Comparison of ENCODE assay signal across 24 cellular contexts in the genomic region with DNA sequence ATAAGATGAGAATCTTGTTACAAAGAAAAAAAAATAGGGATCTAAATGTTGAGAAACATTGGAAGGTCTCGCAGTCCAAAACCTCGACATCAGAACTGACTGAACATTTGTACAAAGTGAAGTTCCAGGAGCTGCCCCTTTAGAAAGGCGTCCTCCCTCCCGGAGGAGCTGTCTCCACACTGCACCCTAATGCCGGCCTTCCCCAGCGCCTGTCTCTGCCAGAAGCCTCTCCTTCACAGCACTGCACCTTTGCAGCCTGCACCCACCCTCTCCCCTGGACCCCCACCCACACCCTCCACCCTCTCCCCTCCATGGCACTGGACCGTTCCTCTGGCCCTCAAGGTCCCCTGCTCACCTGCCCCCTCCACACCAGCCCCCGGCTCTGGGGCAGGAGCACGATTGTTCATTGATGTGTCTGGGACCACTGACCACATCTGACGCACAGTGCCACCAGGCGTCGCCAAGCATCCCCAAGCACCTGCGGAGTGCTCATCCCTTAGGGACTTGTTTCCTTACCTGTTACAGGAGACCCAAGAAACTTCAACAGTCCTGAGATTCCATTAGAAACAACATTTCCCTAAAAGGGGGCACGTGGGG.
A peak's percentile ranks its signal among the peaks of the same experiment; 100 is the strongest.
DNase-seq lines count a peak whose midpoint lies in the region; ATAC-seq and TF ChIP-seq lines count a peak whose summit lies in the region.
"Had no signal": no experiment of that assay in that cellular context is flagged by ENCODE, and none has a peak within 500 bp of the region (broad histone marks: within the 10 kb centered on the region; RNA-seq: fewer than 3 reads in every experiment).

No MANE protein-coding gene starts in this region.

- H3K4me3 ChIP-seq in Panc1 (ENCODE audit: low read depth in 2 of 2, low read length in 2 of 2) (no peak overlapping the region), psoas muscle (no peak overlapping the region), gastrocnemius medialis (no peak overlapping the region)
- H3K4me3 ChIP-seq: colonic mucosa, heart right ventricle, pancreas, SJSA1, thyroid gland had no signal

- ATAC-seq in Panc1 = peak; percentile 78
- peak; percentile 31 for ATAC-seq in foreskin keratinocyte
- no peak for ATAC-seq in psoas muscle
- no peak for ATAC-seq in gastrocnemius medialis
- ATAC-seq: activated CD4-positive, CD25-positive, alpha-beta regulatory T cell treated with anti-CD3 and anti-CD28 coated beads, Interleukin-2, amount 50 U/mL, for 24 hours; heart right ventricle; naive thymus-derived CD4-positive, alpha-beta T cell; pancreas; sciatic nerve had no signal

- peak; percentile 8 for DNase-seq in stimulated activated CD4-positive, alpha-beta T cell treated with anti-CD3 and anti-CD28 coated beads, Interleukin-15, amount 100 ng/mL, for 24 hours
- DNase-seq in stimulated activated CD4-positive, alpha-beta T cell treated with anti-CD3 and anti-CD28 coated beads, Interleukin-2, amount 100 ng/mL, for 48 hours = no peak
- no peak for DNase-seq in Panc1 (ENCODE audit: low read depth, low spot score)
- no peak for DNase-seq in foreskin keratinocyte
- no peak for DNase-seq in NK-92 treated with Interleukin-12 subunit alpha and Interleukin-12 subunit beta, amount 100 ng/mL, for 24 hours (lab: John Stamatoyannopoulos, UW)
- no peak for DNase-seq in NCI-H2227 (lab: John Stamatoyannopoulos, UW; ENCODE audit: unreplicated experiment)
- DNase-seq in psoas muscle = no peak
- no peak for DNase-seq in gastrocnemius medialis
- DNase-seq: brain microvascular endothelial cell; CD4-positive, alpha-beta T cell; colonic mucosa; EL; GOT3; heart right ventricle; NCI-H1436 treated with DMSO at 0.1 percent for 48 hours; NCI-H2227 treated with DMSO at 0.1 percent for 48 hours; pancreas; stimulated activated naive CD4-positive, alpha-beta T cell; T-helper 9 cell; thyroid gland had no signal

- TF ChIP-seq CTCF in Panc1 (IDR thresholded peaks at IDR 0.05) (no peak; the same call in 1 of the 2 replicates), foreskin keratinocyte (conservative IDR thresholded peaks at IDR 0.05) (no peak), psoas muscle (IDR thresholded peaks at IDR 0.05) (no peak), gastrocnemius medialis (IDR thresholded peaks at IDR 0.05 in 4 of 5, conservative IDR thresholded peaks at IDR 0.05 in 1 of 5) (no peak)

- in situ Hi-C loops in Panc1 (cut with HindIII; ENCODE audit: low pct_unique_long_range_greater_than_20kb, low sequenced_read_pairs) = no loop called here
- in situ Hi-C loops in gastrocnemius medialis (cut with MboI; ENCODE audit: low sequenced_read_pairs in 4 of 4) = no loop called here

- BruUV-seq in Panc1 (replicated peaks; lab: Mats Ljungman, UMichigan) = no TSS peak

- WGBS in psoas muscle, 3 donors = 63 to 73% (median 67%) methylated on average over 14 of the region's 14 CpGs

- H3K36me3 ChIP-seq in Panc1 (ENCODE audit: control insufficient read depth, insufficient read depth, low read length) (no peaks in the 10 kb centered on the region), psoas muscle (ENCODE audit: insufficient read depth in 1 of 2, low read depth in 1 of 2) (no peaks in the 10 kb centered on the region), gastrocnemius medialis (no peaks in the 10 kb centered on the region)
- H3K36me3 ChIP-seq: brain microvascular endothelial cell, colonic mucosa, heart right ventricle, pancreas, SJSA1, thyroid gland had no signal

- no peaks in the 10 kb centered on the region for H3K4me1 ChIP-seq in Panc1 (ENCODE audit: control insufficient read depth, insufficient read depth, low read length)
- no peaks in the 10 kb centered on the region for H3K4me1 ChIP-seq in foreskin keratinocyte
- H3K4me1 ChIP-seq in psoas muscle = no peaks in the 10 kb centered on the region
- no peaks in the 10 kb centered on the region for H3K4me1 ChIP-seq in gastrocnemius medialis
- H3K4me1 ChIP-seq: colonic mucosa, pancreas, thyroid gland had no signal

- H3K9me3 ChIP-seq in Panc1 (ENCODE audit: control insufficient read depth, insufficient read depth, low read depth, low read length) (no peaks in the 10 kb centered on the region), psoas muscle (no peaks in the 10 kb centered on the region), gastrocnemius medialis (no peaks in the 10 kb centered on the region)
- H3K9me3 ChIP-seq: colonic mucosa, heart right ventricle, pancreas, SJSA1, thyroid gland had no signal

- CTCF ChIA-PET in Panc1 (lab: Charles Lee) = no interaction called here

- POLR2A ChIA-PET in Panc1 (lab: Charles Lee) = no interaction called here

- H3K27ac ChIP-seq in Panc1 (ENCODE audit: low read length) = no peak overlapping the region
- no peak overlapping the region for H3K27ac ChIP-seq in foreskin keratinocyte
- H3K27ac ChIP-seq in psoas muscle = no peak overlapping the region
- no peak overlapping the region for H3K27ac ChIP-seq in gastrocnemius medialis
- H3K27ac ChIP-seq: brain microvascular endothelial cell, colonic mucosa, heart right ventricle, pancreas, SJSA1, thyroid gland had no signal

- H3K27me3 ChIP-seq in Panc1 (ENCODE audit: control insufficient read depth, insufficient read depth, low read length) = no peaks in the 10 kb centered on the region
- H3K27me3 ChIP-seq in foreskin keratinocyte = no peaks in the 10 kb centered on the region
- peaks cover 0 to 5% (median 0%) of the 10 kb centered on the region in 3 donors for H3K27me3 ChIP-seq in psoas muscle (ENCODE audit: insufficient read depth in 3 of 3, low read length in 2 of 3)
- H3K27me3 ChIP-seq in gastrocnemius medialis = peaks cover 0 to 9% (median 0%) of the 10 kb centered on the region in 3 donors
- H3K27me3 ChIP-seq: brain microvascular endothelial cell, colonic mucosa, pancreas, SJSA1, thyroid gland had no signal

- no peak for TF ChIP-seq POLR2A in gastrocnemius medialis (IDR thresholded peaks at IDR 0.05)

- intact Hi-C loops in Panc1 (cut with micrococcal nuclease; ENCODE audit: unreplicated experiment) = no loop called here
- intact Hi-C loops in psoas muscle (cut with DNase I) = no loop called here
- intact Hi-C loops in gastrocnemius medialis (cut with DNase I; ENCODE audit: low total_unique reads) = no loop called here

Comparison
In these comparisons a context has a peak if more than half of its experiments do, and no peak if none do; other contexts are left out.
1. ATAC-seq: peak in Panc1 (single experiment) and foreskin keratinocyte (single experiment); none in psoas muscle (0 of 4) and gastrocnemius medialis (0 of 2).